Comparison of ENCODE assay signal across 1 cellular context in the genomic region with DNA sequence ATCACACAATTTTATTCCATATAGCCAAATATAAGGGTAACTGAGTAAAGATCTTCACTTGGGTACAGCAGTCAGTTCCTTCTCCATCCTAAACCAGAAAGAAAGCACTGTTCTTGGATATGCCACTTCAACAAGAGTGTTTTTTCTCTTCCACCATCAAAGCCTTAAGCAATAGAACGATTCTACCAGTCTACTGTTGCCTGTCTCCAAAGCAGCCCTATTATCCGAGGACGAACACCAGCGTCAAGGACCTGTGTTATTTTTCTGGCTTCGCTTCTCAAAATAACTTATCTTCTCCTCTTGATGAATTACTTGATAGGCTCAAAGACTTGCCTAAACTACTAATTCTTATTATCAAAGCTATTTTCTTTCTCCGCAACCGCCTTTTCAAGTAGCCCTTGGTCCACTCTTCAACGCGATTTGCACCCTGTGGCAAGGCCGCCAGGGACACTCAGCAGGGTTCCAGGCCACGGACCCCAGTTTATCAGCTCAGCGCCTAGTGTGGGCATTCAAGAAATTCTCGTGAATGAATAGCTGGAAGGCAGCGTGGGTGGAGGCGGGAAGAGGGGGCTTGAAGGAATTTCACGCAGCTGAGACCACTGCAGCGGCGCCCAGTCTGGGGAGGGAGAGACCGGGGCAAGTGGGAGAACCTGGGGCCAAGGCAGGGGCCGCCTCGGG.
TF ChIP-seq lines count a peak whose summit lies in the region.

No MANE protein-coding gene starts in this region.

TF ChIP-seq in HepG2, 621 proteins besides CTCF, POLR2A, EP300 and RAD21 (continued from another document and continues in another):
- TF ChIP-seq PAWR (CRISPR knock-in tag; IDR thresholded peaks at IDR 0.05; ENCODE audit: borderline replicate concordance) (no peak), DNMT3B (CRISPR knock-in tag; conservative IDR thresholded peaks at IDR 0.05) (no peak), GLI4 (CRISPR knock-in tag; IDR thresholded peaks at IDR 0.05; ENCODE audit: borderline replicate concordance) (no peak), PLRG1 (conservative IDR thresholded peaks at IDR 0.05) (no peak), ZNF879 (CRISPR knock-in tag; IDR thresholded peaks at IDR 0.05) (no peak), NCOA5 (CRISPR knock-in tag; IDR thresholded peaks at IDR 0.05) (no peak), KLF11 (CRISPR knock-in tag; IDR thresholded peaks at IDR 0.05) (no peak), ZNF44 (CRISPR knock-in tag; IDR thresholded peaks at IDR 0.05) (0 out of 2 replicates have a peak, but pooled peaks have one; percentile 6), ZNF598 (CRISPR knock-in tag; IDR thresholded peaks at IDR 0.05; ENCODE audit: borderline replicate concordance) (peak; percentile 33; the same call in 1 of the 2 replicates), NFE2 (CRISPR knock-in tag; IDR thresholded peaks at IDR 0.05) (no peak), ZNF747 (CRISPR knock-in tag; IDR thresholded peaks at IDR 0.05; ENCODE audit: borderline replicate concordance) (no peak), POLR2AphosphoS5 (IDR thresholded peaks at IDR 0.05; ENCODE audit: low read depth, low read length) (no peak), NR2F1 (CRISPR knock-in tag; IDR thresholded peaks at IDR 0.05) (no peak), SP1 (IDR thresholded peaks at IDR 0.05) (no peak), SP1 (CRISPR knock-in tag; IDR thresholded peaks at IDR 0.05) (no peak), ZNF12 (CRISPR knock-in tag; IDR thresholded peaks at IDR 0.05) (peak; percentile 3; the same call in 1 of the 2 replicates), ZBTB3 (CRISPR knock-in tag; IDR thresholded peaks at IDR 0.05; ENCODE audit: borderline replicate concordance, low read depth) (0 out of 2 replicates have a peak, but pooled peaks have one; percentile 8), ZNF326 (CRISPR knock-in tag; IDR thresholded peaks at IDR 0.05; ENCODE audit: borderline replicate concordance) (no peak), ISX (CRISPR knock-in tag; conservative IDR thresholded peaks at IDR 0.05) (no peak), ZNF782 (CRISPR knock-in tag; IDR thresholded peaks at IDR 0.05; ENCODE audit: borderline replicate concordance) (no peak), ZNF335 (CRISPR knock-in tag; IDR thresholded peaks at IDR 0.05) (no peak), MIER2 (CRISPR knock-in tag; IDR thresholded peaks at IDR 0.05) (no peak), ZNF143 (CRISPR knock-in tag; IDR thresholded peaks at IDR 0.05) (no peak), SPEN (CRISPR knock-in tag; IDR thresholded peaks at IDR 0.05; ENCODE audit: low read depth) (no peak), MYNN (CRISPR knock-in tag; IDR thresholded peaks at IDR 0.05; ENCODE audit: low read depth) (no peak), TARDBP (CRISPR knock-in tag; IDR thresholded peaks at IDR 0.05) (no peak)
- TF ChIP-seq, protein P1, sequence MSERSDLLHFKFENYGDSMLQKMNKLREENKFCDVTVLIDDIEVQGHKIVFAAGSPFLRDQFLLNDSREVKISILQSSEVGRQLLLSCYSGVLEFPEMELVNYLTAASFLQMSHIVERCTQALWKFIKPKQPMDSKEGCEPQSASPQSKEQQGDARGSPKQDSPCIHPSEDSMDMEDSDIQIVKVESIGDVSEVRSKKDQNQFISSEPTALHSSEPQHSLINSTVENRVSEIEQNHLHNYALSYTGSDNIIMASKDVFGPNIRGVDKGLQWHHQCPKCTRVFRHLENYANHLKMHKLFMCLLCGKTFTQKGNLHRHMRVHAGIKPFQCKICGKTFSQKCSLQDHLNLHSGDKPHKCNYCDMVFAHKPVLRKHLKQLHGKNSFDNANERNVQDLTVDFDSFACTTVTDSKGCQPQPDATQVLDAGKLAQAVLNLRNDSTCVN (CRISPR knock-in tag; IDR thresholded peaks at IDR 0.05; ENCODE audit: borderline replicate concordance), result no peak
- TF ChIP-seq, protein P2, sequence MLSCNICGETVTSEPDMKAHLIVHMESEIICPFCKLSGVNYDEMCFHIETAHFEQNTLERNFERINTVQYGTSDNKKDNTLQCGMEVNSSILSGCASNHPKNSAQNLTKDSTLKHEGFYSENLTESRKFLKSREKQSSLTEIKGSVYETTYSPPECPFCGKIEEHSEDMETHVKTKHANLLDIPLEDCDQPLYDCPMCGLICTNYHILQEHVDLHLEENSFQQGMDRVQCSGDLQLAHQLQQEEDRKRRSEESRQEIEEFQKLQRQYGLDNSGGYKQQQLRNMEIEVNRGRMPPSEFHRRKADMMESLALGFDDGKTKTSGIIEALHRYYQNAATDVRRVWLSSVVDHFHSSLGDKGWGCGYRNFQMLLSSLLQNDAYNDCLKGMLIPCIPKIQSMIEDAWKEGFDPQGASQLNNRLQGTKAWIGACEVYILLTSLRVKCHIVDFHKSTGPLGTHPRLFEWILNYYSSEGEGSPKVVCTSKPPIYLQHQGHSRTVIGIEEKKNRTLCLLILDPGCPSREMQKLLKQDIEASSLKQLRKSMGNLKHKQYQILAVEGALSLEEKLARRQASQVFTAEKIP (CRISPR knock-in tag; IDR thresholded peaks at IDR 0.05; ENCODE audit: borderline replicate concordance), result no peak
- TF ChIP-seq, protein P3, sequence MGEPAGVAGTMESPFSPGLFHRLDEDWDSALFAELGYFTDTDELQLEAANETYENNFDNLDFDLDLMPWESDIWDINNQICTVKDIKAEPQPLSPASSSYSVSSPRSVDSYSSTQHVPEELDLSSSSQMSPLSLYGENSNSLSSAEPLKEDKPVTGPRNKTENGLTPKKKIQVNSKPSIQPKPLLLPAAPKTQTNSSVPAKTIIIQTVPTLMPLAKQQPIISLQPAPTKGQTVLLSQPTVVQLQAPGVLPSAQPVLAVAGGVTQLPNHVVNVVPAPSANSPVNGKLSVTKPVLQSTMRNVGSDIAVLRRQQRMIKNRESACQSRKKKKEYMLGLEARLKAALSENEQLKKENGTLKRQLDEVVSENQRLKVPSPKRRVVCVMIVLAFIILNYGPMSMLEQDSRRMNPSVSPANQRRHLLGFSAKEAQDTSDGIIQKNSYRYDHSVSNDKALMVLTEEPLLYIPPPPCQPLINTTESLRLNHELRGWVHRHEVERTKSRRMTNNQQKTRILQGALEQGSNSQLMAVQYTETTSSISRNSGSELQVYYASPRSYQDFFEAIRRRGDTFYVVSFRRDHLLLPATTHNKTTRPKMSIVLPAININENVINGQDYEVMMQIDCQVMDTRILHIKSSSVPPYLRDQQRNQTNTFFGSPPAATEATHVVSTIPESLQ (CRISPR knock-in tag; conservative IDR thresholded peaks at IDR 0.05), result no peak
- TF ChIP-seq, protein P4, sequence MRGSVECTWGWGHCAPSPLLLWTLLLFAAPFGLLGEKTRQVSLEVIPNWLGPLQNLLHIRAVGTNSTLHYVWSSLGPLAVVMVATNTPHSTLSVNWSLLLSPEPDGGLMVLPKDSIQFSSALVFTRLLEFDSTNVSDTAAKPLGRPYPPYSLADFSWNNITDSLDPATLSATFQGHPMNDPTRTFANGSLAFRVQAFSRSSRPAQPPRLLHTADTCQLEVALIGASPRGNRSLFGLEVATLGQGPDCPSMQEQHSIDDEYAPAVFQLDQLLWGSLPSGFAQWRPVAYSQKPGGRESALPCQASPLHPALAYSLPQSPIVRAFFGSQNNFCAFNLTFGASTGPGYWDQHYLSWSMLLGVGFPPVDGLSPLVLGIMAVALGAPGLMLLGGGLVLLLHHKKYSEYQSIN (CRISPR knock-in tag; IDR thresholded peaks at IDR 0.05; ENCODE audit: borderline replicate concordance), result no peak
- TF ChIP-seq, protein P5, sequence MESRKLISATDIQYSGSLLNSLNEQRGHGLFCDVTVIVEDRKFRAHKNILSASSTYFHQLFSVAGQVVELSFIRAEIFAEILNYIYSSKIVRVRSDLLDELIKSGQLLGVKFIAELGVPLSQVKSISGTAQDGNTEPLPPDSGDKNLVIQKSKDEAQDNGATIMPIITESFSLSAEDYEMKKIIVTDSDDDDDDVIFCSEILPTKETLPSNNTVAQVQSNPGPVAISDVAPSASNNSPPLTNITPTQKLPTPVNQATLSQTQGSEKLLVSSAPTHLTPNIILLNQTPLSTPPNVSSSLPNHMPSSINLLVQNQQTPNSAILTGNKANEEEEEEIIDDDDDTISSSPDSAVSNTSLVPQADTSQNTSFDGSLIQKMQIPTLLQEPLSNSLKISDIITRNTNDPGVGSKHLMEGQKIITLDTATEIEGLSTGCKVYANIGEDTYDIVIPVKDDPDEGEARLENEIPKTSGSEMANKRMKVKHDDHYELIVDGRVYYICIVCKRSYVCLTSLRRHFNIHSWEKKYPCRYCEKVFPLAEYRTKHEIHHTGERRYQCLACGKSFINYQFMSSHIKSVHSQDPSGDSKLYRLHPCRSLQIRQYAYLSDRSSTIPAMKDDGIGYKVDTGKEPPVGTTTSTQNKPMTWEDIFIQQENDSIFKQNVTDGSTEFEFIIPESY (CRISPR knock-in tag; IDR thresholded peaks at IDR 0.05), result no peak
- TF ChIP-seq, protein P6, sequence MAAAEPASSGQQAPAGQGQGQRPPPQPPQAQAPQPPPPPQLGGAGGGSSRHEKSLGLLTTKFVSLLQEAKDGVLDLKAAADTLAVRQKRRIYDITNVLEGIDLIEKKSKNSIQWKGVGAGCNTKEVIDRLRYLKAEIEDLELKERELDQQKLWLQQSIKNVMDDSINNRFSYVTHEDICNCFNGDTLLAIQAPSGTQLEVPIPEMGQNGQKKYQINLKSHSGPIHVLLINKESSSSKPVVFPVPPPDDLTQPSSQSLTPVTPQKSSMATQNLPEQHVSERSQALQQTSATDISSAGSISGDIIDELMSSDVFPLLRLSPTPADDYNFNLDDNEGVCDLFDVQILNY (CRISPR knock-in tag; conservative IDR thresholded peaks at IDR 0.05), result no peak
- TF ChIP-seq, protein P7, sequence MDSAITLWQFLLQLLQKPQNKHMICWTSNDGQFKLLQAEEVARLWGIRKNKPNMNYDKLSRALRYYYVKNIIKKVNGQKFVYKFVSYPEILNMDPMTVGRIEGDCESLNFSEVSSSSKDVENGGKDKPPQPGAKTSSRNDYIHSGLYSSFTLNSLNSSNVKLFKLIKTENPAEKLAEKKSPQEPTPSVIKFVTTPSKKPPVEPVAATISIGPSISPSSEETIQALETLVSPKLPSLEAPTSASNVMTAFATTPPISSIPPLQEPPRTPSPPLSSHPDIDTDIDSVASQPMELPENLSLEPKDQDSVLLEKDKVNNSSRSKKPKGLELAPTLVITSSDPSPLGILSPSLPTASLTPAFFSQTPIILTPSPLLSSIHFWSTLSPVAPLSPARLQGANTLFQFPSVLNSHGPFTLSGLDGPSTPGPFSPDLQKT (CRISPR knock-in tag; IDR thresholded peaks at IDR 0.05; ENCODE audit: borderline replicate concordance), result no peak
- TF ChIP-seq, protein P8, sequence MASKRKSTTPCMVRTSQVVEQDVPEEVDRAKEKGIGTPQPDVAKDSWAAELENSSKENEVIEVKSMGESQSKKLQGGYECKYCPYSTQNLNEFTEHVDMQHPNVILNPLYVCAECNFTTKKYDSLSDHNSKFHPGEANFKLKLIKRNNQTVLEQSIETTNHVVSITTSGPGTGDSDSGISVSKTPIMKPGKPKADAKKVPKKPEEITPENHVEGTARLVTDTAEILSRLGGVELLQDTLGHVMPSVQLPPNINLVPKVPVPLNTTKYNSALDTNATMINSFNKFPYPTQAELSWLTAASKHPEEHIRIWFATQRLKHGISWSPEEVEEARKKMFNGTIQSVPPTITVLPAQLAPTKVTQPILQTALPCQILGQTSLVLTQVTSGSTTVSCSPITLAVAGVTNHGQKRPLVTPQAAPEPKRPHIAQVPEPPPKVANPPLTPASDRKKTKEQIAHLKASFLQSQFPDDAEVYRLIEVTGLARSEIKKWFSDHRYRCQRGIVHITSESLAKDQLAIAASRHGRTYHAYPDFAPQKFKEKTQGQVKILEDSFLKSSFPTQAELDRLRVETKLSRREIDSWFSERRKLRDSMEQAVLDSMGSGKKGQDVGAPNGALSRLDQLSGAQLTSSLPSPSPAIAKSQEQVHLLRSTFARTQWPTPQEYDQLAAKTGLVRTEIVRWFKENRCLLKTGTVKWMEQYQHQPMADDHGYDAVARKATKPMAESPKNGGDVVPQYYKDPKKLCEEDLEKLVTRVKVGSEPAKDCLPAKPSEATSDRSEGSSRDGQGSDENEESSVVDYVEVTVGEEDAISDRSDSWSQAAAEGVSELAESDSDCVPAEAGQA (IDR thresholded peaks at IDR 0.05; ENCODE audit: low read depth), result no peak
- TF ChIP-seq, protein P8 (CRISPR knock-in tag; IDR thresholded peaks at IDR 0.05; ENCODE audit: borderline replicate concordance), result no peak
- TF ChIP-seq, protein P9, sequence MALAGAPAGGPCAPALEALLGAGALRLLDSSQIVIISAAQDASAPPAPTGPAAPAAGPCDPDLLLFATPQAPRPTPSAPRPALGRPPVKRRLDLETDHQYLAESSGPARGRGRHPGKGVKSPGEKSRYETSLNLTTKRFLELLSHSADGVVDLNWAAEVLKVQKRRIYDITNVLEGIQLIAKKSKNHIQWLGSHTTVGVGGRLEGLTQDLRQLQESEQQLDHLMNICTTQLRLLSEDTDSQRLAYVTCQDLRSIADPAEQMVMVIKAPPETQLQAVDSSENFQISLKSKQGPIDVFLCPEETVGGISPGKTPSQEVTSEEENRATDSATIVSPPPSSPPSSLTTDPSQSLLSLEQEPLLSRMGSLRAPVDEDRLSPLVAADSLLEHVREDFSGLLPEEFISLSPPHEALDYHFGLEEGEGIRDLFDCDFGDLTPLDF (CRISPR knock-in tag; IDR thresholded peaks at IDR 0.05), result peak; percentile 60
- TF ChIP-seq, protein P10, sequence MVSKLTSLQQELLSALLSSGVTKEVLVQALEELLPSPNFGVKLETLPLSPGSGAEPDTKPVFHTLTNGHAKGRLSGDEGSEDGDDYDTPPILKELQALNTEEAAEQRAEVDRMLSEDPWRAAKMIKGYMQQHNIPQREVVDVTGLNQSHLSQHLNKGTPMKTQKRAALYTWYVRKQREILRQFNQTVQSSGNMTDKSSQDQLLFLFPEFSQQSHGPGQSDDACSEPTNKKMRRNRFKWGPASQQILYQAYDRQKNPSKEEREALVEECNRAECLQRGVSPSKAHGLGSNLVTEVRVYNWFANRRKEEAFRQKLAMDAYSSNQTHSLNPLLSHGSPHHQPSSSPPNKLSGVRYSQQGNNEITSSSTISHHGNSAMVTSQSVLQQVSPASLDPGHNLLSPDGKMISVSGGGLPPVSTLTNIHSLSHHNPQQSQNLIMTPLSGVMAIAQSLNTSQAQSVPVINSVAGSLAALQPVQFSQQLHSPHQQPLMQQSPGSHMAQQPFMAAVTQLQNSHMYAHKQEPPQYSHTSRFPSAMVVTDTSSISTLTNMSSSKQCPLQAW (CRISPR knock-in tag; IDR thresholded peaks at IDR 0.05), result no peak
